26 cellular contexts compared by ENCODE assay signal in the genomic region with DNA sequence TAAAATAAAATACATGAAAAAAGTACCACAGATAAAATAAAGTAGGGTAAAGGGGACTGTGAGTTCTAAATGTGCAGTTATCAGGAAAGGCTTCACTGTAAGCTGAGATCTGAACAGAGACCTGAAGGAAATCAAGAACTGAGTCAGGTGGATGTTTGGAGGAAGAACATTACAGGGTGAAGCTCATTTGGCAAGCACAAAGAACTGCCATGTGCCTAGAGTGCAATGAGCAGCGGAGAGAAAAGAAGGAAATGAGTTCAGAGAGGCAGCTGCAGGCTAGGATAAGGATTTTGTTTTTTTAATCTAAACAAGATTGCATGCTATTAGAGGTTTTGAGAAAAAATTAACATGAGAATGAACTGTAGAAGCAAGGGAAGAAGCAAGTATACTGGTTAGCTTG.
"Had no signal": no experiment of that assay in that cellular context is flagged by ENCODE, and none has a peak within 500 bp of the region (broad histone marks: within the 10 kb centered on the region; RNA-seq: fewer than 3 reads in every experiment).

No MANE protein-coding gene starts in this region.

- ATAC-seq: gastroesophageal sphincter; left cardiac atrium; natural killer cell treated with Interleukin-12 subunit alpha and Interleukin-12 subunit beta and Interleukin-15 and Interleukin-18, amount 100 ng/mL, for 72 hours; stimulated activated effector memory CD8-positive, alpha-beta T cell treated with anti-CD3 and anti-CD28 coated beads, Interleukin-12 subunit alpha, Interleukin-12 subunit beta, amount 100 ng/mL, for 72 hours had no signal

- H3K4me3 Mint-ChIP-seq: natural killer cell treated with Interleukin-12 subunit alpha and Interleukin-12 subunit beta and Interleukin-15 and Interleukin-18, amount 100 ng/mL, for 72 hours; stimulated activated effector memory CD8-positive, alpha-beta T cell treated with anti-CD3 and anti-CD28 coated beads, Interleukin-12 subunit alpha, Interleukin-12 subunit beta, amount 100 ng/mL, for 72 hours; stimulated activated naive CD8-positive, alpha-beta T cell treated with anti-CD3 and anti-CD28 coated beads, Interleukin-15, Interleukin-2, amounts not matched to agents 100 ng/mL and 50 ng/mL, for 24 hours had no signal

- H2AFZ ChIP-seq: parathyroid adenoma had no signal

- H3K4me3 ChIP-seq: colonic mucosa, esophagus muscularis mucosa, gastroesophageal sphincter, left ventricle myocardium inferior, lung, prostate gland, right lobe of liver, tibial artery, upper lobe of left lung, uterus had no signal

- H3K36me3 Mint-ChIP-seq: natural killer cell treated with Interleukin-12 subunit alpha and Interleukin-12 subunit beta and Interleukin-15 and Interleukin-18, amount 100 ng/mL, for 72 hours; stimulated activated effector memory CD8-positive, alpha-beta T cell treated with anti-CD3 and anti-CD28 coated beads, Interleukin-12 subunit alpha, Interleukin-12 subunit beta, amount 100 ng/mL, for 72 hours had no signal

- H3K9ac ChIP-seq: parathyroid adenoma had no signal

- H3K27ac Mint-ChIP-seq: natural killer cell treated with Interleukin-12 subunit alpha and Interleukin-12 subunit beta and Interleukin-15 and Interleukin-18, amount 100 ng/mL, for 72 hours; stimulated activated effector memory CD8-positive, alpha-beta T cell treated with anti-CD3 and anti-CD28 coated beads, Interleukin-12 subunit alpha, Interleukin-12 subunit beta, amount 100 ng/mL, for 72 hours; stimulated activated naive CD8-positive, alpha-beta T cell treated with anti-CD3 and anti-CD28 coated beads, Interleukin-15, Interleukin-2, amounts not matched to agents 100 ng/mL and 50 ng/mL, for 24 hours had no signal

- FAIRE-seq: endometrium, kidney had no signal

- H3K36me3 ChIP-seq: colonic mucosa, esophagus muscularis mucosa, gastroesophageal sphincter, left ventricle myocardium inferior, prostate gland, right lobe of liver, tibial artery, upper lobe of left lung, uterus had no signal

- H3K4me1 ChIP-seq: colonic mucosa, esophagus muscularis mucosa, gastroesophageal sphincter, left ventricle myocardium inferior, parathyroid adenoma, prostate gland, right lobe of liver, tibial artery, upper lobe of left lung, uterus had no signal

- H3K27me3 Mint-ChIP-seq: natural killer cell treated with Interleukin-12 subunit alpha and Interleukin-12 subunit beta and Interleukin-15 and Interleukin-18, amount 100 ng/mL, for 72 hours; stimulated activated naive CD8-positive, alpha-beta T cell treated with anti-CD3 and anti-CD28 coated beads, Interleukin-15, Interleukin-2, amounts not matched to agents 100 ng/mL and 50 ng/mL, for 24 hours had no signal

- H3K9me3 ChIP-seq: colonic mucosa, esophagus muscularis mucosa, gastroesophageal sphincter, left ventricle myocardium inferior, prostate gland, right lobe of liver, tibial artery, upper lobe of left lung, uterus had no signal

- H3K4me1 Mint-ChIP-seq: stimulated activated effector memory CD8-positive, alpha-beta T cell treated with anti-CD3 and anti-CD28 coated beads, Interleukin-12 subunit alpha, Interleukin-12 subunit beta, amount 100 ng/mL, for 72 hours had no signal

- H3K27ac ChIP-seq: colonic mucosa, epithelial cell of prostate, esophagus muscularis mucosa, gastroesophageal sphincter, left ventricle myocardium inferior, parathyroid adenoma, prostate gland, right lobe of liver, tibial artery, upper lobe of left lung, uterus had no signal

- H3K27me3 ChIP-seq: colonic mucosa, esophagus muscularis mucosa, gastroesophageal sphincter, right lobe of liver, tibial artery, upper lobe of left lung, uterus had no signal

- H3K79me2 ChIP-seq: parathyroid adenoma had no signal

- DNase-seq: colonic mucosa; dermis blood vessel endothelial cell; effector CD8-positive, alpha-beta T cell; foreskin fibroblast; kidney; left cardiac atrium; left ventricle myocardium inferior; mesenchymal stem cell; midbrain; retina; right lobe of liver; stimulated activated CD4-positive, alpha-beta T cell treated with anti-CD3 and anti-CD28 coated beads, Interleukin-4, amount 100 ng/mL, for 1 hour; stimulated activated CD8-positive, alpha-beta memory T cell treated with anti-CD3 and anti-CD28 coated beads, Interleukin-4, amount 100 ng/mL, for 48 hours; tibial artery; upper lobe of left lung; uterus had no signal
